20 cellular contexts compared by ENCODE assay signal in the genomic region with DNA sequence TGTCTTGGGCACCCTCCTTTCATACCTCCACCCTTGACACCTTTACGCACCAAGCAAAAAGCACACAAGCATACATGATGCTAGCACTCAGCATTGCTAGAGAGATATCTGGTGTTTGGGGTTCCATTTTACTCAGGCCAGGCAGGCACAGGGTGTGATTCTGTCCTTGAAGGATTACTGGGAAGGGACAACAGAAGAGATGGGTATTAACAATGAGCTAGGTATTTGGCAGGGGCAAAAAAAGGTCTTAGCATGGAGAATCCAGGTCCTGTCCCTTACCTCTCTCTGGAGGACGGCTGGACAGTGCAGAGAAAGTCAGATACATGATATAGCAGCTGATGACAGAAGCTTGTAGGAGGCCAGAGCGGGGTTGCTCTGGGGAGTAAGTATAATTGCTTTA. TPM values are rescaled to one million over a fixed set of nuclear protein-coding genes. Genes with fewer than 3 reads are reported as not detected.
A peak's percentile ranks its signal among the peaks of the same experiment; 100 is the strongest.
DNase-seq lines count a peak whose midpoint lies in the region; ATAC-seq, FAIRE-seq and TF ChIP-seq lines count a peak whose summit lies in the region.
"Had no signal": no experiment of that assay in that cellular context is flagged by ENCODE, and none has a peak within 500 bp of the region (broad histone marks: within the 10 kb centered on the region; RNA-seq: fewer than 3 reads in every experiment).

No MANE protein-coding gene starts in this region.

- H4K8ac ChIP-seq in IMR-90 (ENCODE audit: low read depth in 2 of 2, low read length in 2 of 2), result no peak overlapping the region

- H3K18ac ChIP-seq in IMR-90 (ENCODE audit: low read depth, low read length), result no peak overlapping the region

- dilution Hi-C loops in IMR-90 (cut with HindIII; ENCODE audit: low sequenced_read_pairs, unreplicated experiment), result no loop called here

- H3K36me3 Mint-ChIP-seq in T-helper 1 cell treated with Interleukin-12 subunit alpha and Interleukin-12 subunit beta and Interleukin-4 antibody, amounts not matched to agents 30 μg/mL and 1 μg/mL, for 36 hours (ENCODE audit: low read depth), result peaks cover 67% of the 10 kb centered on the region
- peaks cover 65% of the 10 kb centered on the region for H3K36me3 Mint-ChIP-seq in nephron progenitor cell (ENCODE audit: low read depth)

- H3K14ac ChIP-seq in IMR-90 (replicated peaks; ENCODE audit: low read depth, low read length), result no peak overlapping the region

- POLR2A ChIA-PET in IMR-90 (lab: Charles Lee; ENCODE audit: unreplicated experiment), result no interaction called here
- POLR2A ChIA-PET in GM12878 (lab: Charles Lee), result interaction anchor here (0.6 to 5.9 kb wide), 10 partner anchors 7 to 1297 kb away, joined by 3 to 48 read pairs (median 4); a partner anchor contains a TSS

- in situ Hi-C loops in IMR-90 (cut with MboI; ENCODE audit: low sequenced_read_pairs) (no loop called here), GM12878 (cut with MboI) (loop anchor here (10.0 to 25.0 kb wide), 2 partner anchors 928 to 1534 kb away; a partner anchor contains a TSS)

- H3K27me3 Mint-ChIP-seq in T-helper 1 cell treated with Interleukin-12 subunit alpha and Interleukin-12 subunit beta and Interleukin-4 antibody, amounts not matched to agents 30 μg/mL and 1 μg/mL, for 36 hours (ENCODE audit: low read depth), result no peaks in the 10 kb centered on the region
- H3K27me3 Mint-ChIP-seq in nephron progenitor cell (ENCODE audit: low read depth, poor library complexity), result no peaks in the 10 kb centered on the region
- H3K27me3 Mint-ChIP-seq: central memory CD8-positive, alpha-beta T cell had no signal

- H3K4me3 Mint-ChIP-seq in T-helper 1 cell treated with Interleukin-12 subunit alpha and Interleukin-12 subunit beta and Interleukin-4 antibody, amounts not matched to agents 30 μg/mL and 1 μg/mL, for 36 hours, result no peak overlapping the region
- H3K4me3 Mint-ChIP-seq in nephron progenitor cell, result no peak overlapping the region
- H3K4me3 Mint-ChIP-seq: central memory CD8-positive, alpha-beta T cell had no signal

- H3K27me3 ChIP-seq in IMR-90 (ENCODE audit: control insufficient read depth, insufficient read depth, low read length), result no peaks in the 10 kb centered on the region
- H3K27me3 ChIP-seq in GM12878 (replicated peaks in 1 of 2; ENCODE audit: control insufficient read depth in 2 of 2, insufficient read depth in 2 of 2, low read length in 1 of 2), result no peaks in the 10 kb centered on the region
- H3K27me3 ChIP-seq in thyroid gland, result no peaks in the 10 kb centered on the region

- H3K9me3 Mint-ChIP-seq in T-helper 1 cell treated with Interleukin-12 subunit alpha and Interleukin-12 subunit beta and Interleukin-4 antibody, amounts not matched to agents 30 μg/mL and 1 μg/mL, for 36 hours, result no peaks in the 10 kb centered on the region
- peaks cover 1% of the 10 kb centered on the region for H3K9me3 Mint-ChIP-seq in nephron progenitor cell
- H3K9me3 Mint-ChIP-seq: central memory CD8-positive, alpha-beta T cell had no signal

- no peak overlapping the region for H2AK5ac ChIP-seq in IMR-90 (ENCODE audit: low read depth, low read length)

- H3K4ac ChIP-seq in IMR-90 (ENCODE audit: low read depth, low read length), result no peak overlapping the region

- CTCF ChIA-PET in IMR-90 (lab: Yijun Ruan, JAX), result no interaction called here
- CTCF ChIA-PET in GM12878 (lab: Yijun Ruan, JAX), result interaction anchor here (1.3 to 4.0 kb wide), 5 partner anchors 8 to 28 kb away, joined by 3 to 23 read pairs (median 6); a partner anchor contains a TSS

- peaks cover 32% of the 10 kb centered on the region for H3K9me1 ChIP-seq in IMR-90 (ENCODE audit: insufficient read depth, low read length)

- H3K36me3 ChIP-seq in IMR-90 (ENCODE audit: control insufficient read depth, insufficient read depth, low read length), result peaks cover 56% of the 10 kb centered on the region
- peaks cover 5 to 32% of the 10 kb centered on the region in 2 experiments for H3K36me3 ChIP-seq in GM12878 (ENCODE audit: control insufficient read depth in 2 of 2, insufficient read depth in 2 of 2, low read length in 1 of 2)
- H3K36me3 ChIP-seq in thyroid gland, result peaks cover 18 to 19% of the 10 kb centered on the region in 2 donors

- ATAC-seq in IMR-90 (ENCODE audit: low read depth) (no peak), GM12878 (no peak)

- no CpG with 5 or more reads among the region's 3 CpGs for WGBS in IMR-90 (ENCODE audit: extremely low coverage in 2 of 2, insufficient read length in 1 of 2), 2 experiments
- 81% methylated on average over 3 of the region's 3 CpGs for WGBS in GM12878 (ENCODE audit: insufficient coverage, insufficient replicate concordance, low lambda C conversion rate, missing lambda C conversion rate)
- WGBS in thyroid gland, 2 donors, result 96 to 97% methylated on average over 3 of the region's 3 CpGs

- DNase-seq in T-helper 1 cell (no peak), IMR-90 (no peak), GM12878 (ENCODE audit: low read depth, low spot score) (no peak), nephron progenitor cell (no peak), cortex of kidney (lab: John Stamatoyannopoulos, UW) (no peak), thyroid gland (no peak)
- DNase-seq in activated effector memory CD4-positive, alpha-beta T cell treated with anti-CD3 and anti-CD28 coated beads, Interleukin-2, amount 50 U/mL, for 16 hours, result no peak
- DNase-seq: activated CD4-positive, alpha-beta T cell treated with anti-CD3 and anti-CD28 coated beads, Interleukin-2, amount 50 U/mL, for 48 hours; head of caudate nucleus; kidney glomerular epithelial cell; NCI-H2029 treated with DMSO at 0.1 percent for 48 hours; stimulated activated CD4-positive, alpha-beta T cell treated with anti-CD3 and anti-CD28 coated beads, Interleukin-2, amount 100 ng/mL, for 24 hours; trophoblast cell had no signal

- H3K9ac ChIP-seq in IMR-90 (ENCODE audit: low read depth, low read length) (no peak overlapping the region), GM12878 (ENCODE audit: control insufficient read depth, insufficient read depth, low read length) (no peak overlapping the region)

- H3K56ac ChIP-seq in IMR-90 (ENCODE audit: extremely low read depth, insufficient read depth, low read length), result no peak overlapping the region

- TF ChIP-seq POLR2A in IMR-90 (IDR thresholded peaks at IDR 0.05; ENCODE audit: low read depth, low read length) (no peak), GM12878 (IDR thresholded peaks at IDR 0.05; ENCODE audit: low read depth, low read length) (peak; percentile 52), thyroid gland (IDR thresholded peaks at IDR 0.05) (no peak)

- TF ChIP-seq EP300 in GM12878 (IDR thresholded peaks at IDR 0.05; ENCODE audit: borderline replicate concordance in 1 of 2, control insufficient read depth in 1 of 2, low read depth in 2 of 2, low read length in 2 of 2), result no peak

- no peak overlapping the region for H2BK120ac ChIP-seq in IMR-90 (ENCODE audit: low read depth, low read length)

- H4K5ac ChIP-seq in IMR-90 (ENCODE audit: low read depth, low read length), result no peak overlapping the region; the same call in 1 of the 2 replicates

- peak overlapping the region; percentile 16 for H2BK5ac ChIP-seq in IMR-90 (ENCODE audit: low read depth, low read length, poor library complexity, severe bottlenecking)

- H4K20me1 ChIP-seq in IMR-90 (ENCODE audit: insufficient read depth, low read length) (peaks cover 47% of the 10 kb centered on the region), GM12878 (ENCODE audit: control insufficient read depth, insufficient read depth) (no peaks in the 10 kb centered on the region; the same call in none of the 2 replicates)

- no peak for TF ChIP-seq RAD21 in IMR-90 (IDR thresholded peaks at IDR 0.05; ENCODE audit: low read length)
- TF ChIP-seq RAD21 in GM12878 (IDR thresholded peaks at IDR 0.05; ENCODE audit: insufficient read depth, low read depth, low read length), result no peak

- no peak for FAIRE-seq in GM12878 (lab: Jason Lieb, UNC)

- H3K4me1 ChIP-seq in IMR-90 (ENCODE audit: control insufficient read depth, insufficient read depth, low read length) (peaks cover 24% of the 10 kb centered on the region), GM12878 (ENCODE audit: control insufficient read depth, insufficient read depth, low read length) (peaks cover 29% of the 10 kb centered on the region), thyroid gland (peaks cover 36 to 59% of the 10 kb centered on the region in 2 donors)

- peak overlapping the region; percentile 1; the same call in 1 of the 2 replicates for H3K23ac ChIP-seq in IMR-90 (ENCODE audit: low read depth, low read length)

- RAD21 ChIA-PET in GM12878 (lab: Charles Lee; ENCODE audit: unreplicated experiment), result interaction anchor here (1.5 to 4.3 kb wide), 4 partner anchors 13 to 28 kb away, joined by 3 to 19 read pairs (median 6); a partner anchor contains a TSS

- H3K79me2 ChIP-seq in GM12878 (ENCODE audit: control insufficient read depth, insufficient read depth, low read length), result peaks cover 46% of the 10 kb centered on the region

- H3K79me1 ChIP-seq in IMR-90 (ENCODE audit: low read depth in 1 of 2, low read length in 2 of 2), result peaks cover 31 to 85% of the 10 kb centered on the region in 2 experiments

- H2BK20ac ChIP-seq in IMR-90 (ENCODE audit: low read depth, low read length), result no peak overlapping the region

- H2AK9ac ChIP-seq in IMR-90 (replicated peaks; ENCODE audit: low read depth, low read length, poor library complexity), result no peak overlapping the region

- BruUV-seq in IMR-90 (replicated peaks; lab: Mats Ljungman, UMichigan) (no TSS peak), GM12878 (replicated peaks; lab: Mats Ljungman, UMichigan) (no TSS peak)

- SMC1A ChIA-PET in GM12878 (lab: Charles Lee; ENCODE audit: uncharacterized antibody, unreplicated experiment), result interaction anchor here (1.1 to 9.4 kb wide), 5 partner anchors 13 to 47 kb away, joined by 3 to 129 read pairs (median 6); a partner anchor contains a TSS

- H3K9me3 ChIP-seq in IMR-90 (ENCODE audit: control insufficient read depth, insufficient read depth, low read length), result no peaks in the 10 kb centered on the region
- H3K9me3 ChIP-seq in GM12878 (replicated peaks; ENCODE audit: control insufficient read depth, insufficient read depth, low read length), result no peaks in the 10 kb centered on the region
- H3K9me3 ChIP-seq in thyroid gland, result no peaks in the 10 kb centered on the region

- TF ChIP-seq CTCF in IMR-90 (conservative IDR thresholded peaks at IDR 0.05; ENCODE audit: low read depth, low read length), result no peak
- no peak for TF ChIP-seq CTCF in GM12878 (IDR thresholded peaks at IDR 0.05 in 2 of 3, conservative IDR thresholded peaks at IDR 0.05 in 1 of 3; ENCODE audit: control insufficient read depth in 2 of 3, extremely low read depth in 1 of 3, insufficient read depth in 1 of 3, low read depth in 3 of 3, low read length in 3 of 3)
- no peak for TF ChIP-seq CTCF in nephron progenitor cell (IDR thresholded peaks at IDR 0.05)
- TF ChIP-seq CTCF in thyroid gland (IDR thresholded peaks at IDR 0.05), result no peak

- H3K4me2 ChIP-seq in IMR-90 (ENCODE audit: low read depth, low read length), result no peak overlapping the region
- H3K4me2 ChIP-seq in GM12878 (ENCODE audit: control insufficient read depth, insufficient read depth), result no peak overlapping the region

- H3K27ac ChIP-seq in IMR-90 (ENCODE audit: insufficient read depth, low read length), result peak overlapping the region; percentile 13; the same call in 1 of the 2 replicates
- H3K27ac ChIP-seq in GM12878 (ENCODE audit: control insufficient read depth, insufficient read depth), result no peak overlapping the region
- H3K27ac ChIP-seq in thyroid gland, result no peak overlapping the region

- no peak overlapping the region for H2BK15ac ChIP-seq in IMR-90 (ENCODE audit: low read depth, low read length)

- no peak overlapping the region for H3K4me3 ChIP-seq in IMR-90 (ENCODE audit: insufficient read depth, low read depth, low read length)
- H3K4me3 ChIP-seq in GM12878, result no peak overlapping the region
- H3K4me3 ChIP-seq in thyroid gland (replicated peaks in 1 of 3), result no peak overlapping the region

- intact Hi-C loops in IMR-90 (cut with micrococcal nuclease) (no loop called here), GM12878 (cut with micrococcal nuclease; ENCODE audit: unreplicated experiment) (no loop called here), thyroid gland (cut with DNase I) (no loop called here)

- H4K91ac ChIP-seq in IMR-90 (ENCODE audit: insufficient read depth, low read depth, low read length), result no peak overlapping the region

- H2AFZ ChIP-seq in IMR-90 (replicated peaks; ENCODE audit: low read length, poor library complexity) (no peak overlapping the region), GM12878 (ENCODE audit: control insufficient read depth, low read depth, low read length) (no peak overlapping the region)

- H3K27ac Mint-ChIP-seq in T-helper 1 cell treated with Interleukin-12 subunit alpha and Interleukin-12 subunit beta and Interleukin-4 antibody, amounts not matched to agents 30 μg/mL and 1 μg/mL, for 36 hours, result peak overlapping the region; percentile 49
- H3K27ac Mint-ChIP-seq in nephron progenitor cell, result peak overlapping the region; percentile 50

- H3K4me1 Mint-ChIP-seq in T-helper 1 cell treated with Interleukin-12 subunit alpha and Interleukin-12 subunit beta and Interleukin-4 antibody, amounts not matched to agents 30 μg/mL and 1 μg/mL, for 36 hours (ENCODE audit: low read depth), result peaks cover 43% of the 10 kb centered on the region
- H3K4me1 Mint-ChIP-seq in nephron progenitor cell, result peaks cover 84% of the 10 kb centered on the region

RNA-seq across cellular contexts. Expression of a gene that starts 3.5 kb away (rescaled TPM):
- total RNA-seq in IMR-90 (2012; rRNA removed), result under 0.01 TPM in 1 of 2 replicates, not detected in the other
- polyA plus RNA-seq in IMR-90 (2012; rRNA removed), result 0.09 TPM in 1 of 2 replicates, not detected in the other
- polyA plus RNA-seq in IMR-90 (2012; cell fraction: cytosol; rRNA removed), result 0.03 TPM in 1 of 2 replicates, not detected in the other
- 0.08 and 0.14 TPM in 2 replicates for polyA plus RNA-seq in IMR-90 (2012; cell fraction: nucleus; rRNA removed; ENCODE audit: low replicate concordance)
- 0.92 and 1.0 TPM in 2 replicates for total RNA-seq in GM12878 (2013; cell fraction: nucleolus; rRNA removed)
- 0.06 and 0.11 TPM in 2 replicates for total RNA-seq in GM12878 (2014; rRNA removed)
- total RNA-seq in GM12878 (2014; rRNA removed; fragmentation: Illumina TruSeq; extraction: Trizol), result 0.18 and 0.31 TPM in 2 replicates
- total RNA-seq in GM12878 (2021), result 0.13 and 0.15 TPM in 2 replicates
- polyA plus RNA-seq in GM12878 (2011; ENCODE audit: low read depth), result 2.3 TPM
- 0.78 and 0.96 TPM in 2 replicates for polyA plus RNA-seq in GM12878 (2011; rRNA removed)
- 1.0 and 1.2 TPM in 2 replicates for polyA plus RNA-seq in GM12878 (2011; cell fraction: cytosol; rRNA removed)
- polyA plus RNA-seq in GM12878 (2011; cell fraction: nucleus; rRNA removed), result 0.92 and 1.7 TPM in 2 replicates
- polyA plus RNA-seq in GM12878 (2012), result 0.10 TPM in 1 of 2 replicates, not detected in the other
- 0.26 and 1.1 TPM in 2 replicates for polyA plus RNA-seq in GM12878 (2014; fragmentation: Illumina TruSeq; extraction: Trizol)
- under 1 TPM; 0.16 to 0.26 TPM for polyA plus RNA-seq in GM12878 (2014; fragmentation: Nextera tagmentation; extraction: Ambion mirVana)
- 0.06 and 0.26 TPM in 2 replicates for polyA plus RNA-seq in GM12878 (2014; rRNA removed)
- under 1 TPM in 1 of 2 experiments, not detected in 1; 0.21 TPM for polyA plus RNA-seq in GM12878 (2016; fragmentation: Nextera tagmentation; extraction: Ambion mirVana)
- polyA minus RNA-seq in GM12878 (2011; rRNA and poly(A)+ RNA removed), result 0.95 and 1.4 TPM in 2 replicates
- 0.94 TPM in 1 of 2 replicates, not detected in the other for polyA minus RNA-seq in GM12878 (2011; cell fraction: cytosol; rRNA and poly(A)+ RNA removed)
- 0.24 and 0.77 TPM in 2 replicates for polyA minus RNA-seq in GM12878 (2011; cell fraction: nucleus; rRNA and poly(A)+ RNA removed)
- total RNA-seq in thyroid gland, result under 1 TPM in 1 of 4 donors, not detected in 3; 0.33 TPM
- total RNA-seq: A172, epithelial cell of proximal tubule, G401, M059J, RPMI7951 had no signal

RNA-seq across cellular contexts. Expression of a gene that starts 3.8 kb away (rescaled TPM):
- total RNA-seq in IMR-90 (2012; rRNA removed) (1.4 and 5.3 TPM in 2 replicates), GM12878 (2014; rRNA removed) (11.9 and 13.6 TPM in 2 replicates), GM12878 (2014; rRNA removed; fragmentation: Illumina TruSeq; extraction: Trizol) (8.0 and 9.7 TPM in 2 replicates), GM12878 (2021) (16.4 and 17.2 TPM in 2 replicates), thyroid gland (10 to 100 TPM; 11.6 to 23.4 (median 12.5) TPM)
- polyA plus RNA-seq in IMR-90 (2012; rRNA removed) (7.2 and 9.1 TPM in 2 replicates), GM12878 (2011; rRNA removed) (16.2 and 17.9 TPM in 2 replicates), GM12878 (2014; fragmentation: Illumina TruSeq; extraction: Trizol) (12.6 and 28.2 TPM in 2 replicates), GM12878 (2014; fragmentation: Nextera tagmentation; extraction: Ambion mirVana) (10 to 100 TPM in 1 of 2 experiments, 1 to 10 TPM in 1; 8.6 to 11.0 TPM), GM12878 (2014; rRNA removed) (20.3 and 23.3 TPM in 2 replicates), GM12878 (2016; fragmentation: Nextera tagmentation; extraction: Ambion mirVana) (10 to 100 TPM; 35.2 to 38.4 TPM)
- polyA plus RNA-seq in IMR-90 (2012; cell fraction: cytosol; rRNA removed), result 0.37 and 2.3 TPM in 2 replicates
- polyA plus RNA-seq in IMR-90 (2012; cell fraction: nucleus; rRNA removed; ENCODE audit: low replicate concordance), result 10.1 and 29.6 TPM in 2 replicates
- 49.7 and 51.0 TPM in 2 replicates for total RNA-seq in GM12878 (2013; cell fraction: nucleolus; rRNA removed)
- polyA plus RNA-seq in GM12878 (2011; ENCODE audit: low read depth), result 16.2 TPM
- polyA plus RNA-seq in GM12878 (2011; cell fraction: cytosol; rRNA removed), result 5.1 and 5.5 TPM in 2 replicates
- polyA plus RNA-seq in GM12878 (2011; cell fraction: nucleus; rRNA removed), result 18.6 and 20.8 TPM in 2 replicates
- polyA plus RNA-seq in GM12878 (2012), result 5.7 and 13.1 TPM in 2 replicates
- 8.0 and 8.6 TPM in 2 replicates for polyA minus RNA-seq in GM12878 (2011; rRNA and poly(A)+ RNA removed)
- 2.5 and 10.2 TPM in 2 replicates for polyA minus RNA-seq in GM12878 (2011; cell fraction: cytosol; rRNA and poly(A)+ RNA removed)
- polyA minus RNA-seq in GM12878 (2011; cell fraction: nucleus; rRNA and poly(A)+ RNA removed), result 10.3 and 12.4 TPM in 2 replicates

RNA-seq across cellular contexts. Expression of a gene that starts 4.4 kb away (rescaled TPM):
- total RNA-seq in IMR-90 (2012; rRNA removed) (157 and 526 TPM in 2 replicates), GM12878 (2014; rRNA removed) (464 and 511 TPM in 2 replicates), GM12878 (2014; rRNA removed; fragmentation: Illumina TruSeq; extraction: Trizol) (502 and 521 TPM in 2 replicates), GM12878 (2021) (905 and 909 TPM in 2 replicates), thyroid gland (1,000 to 10,000 TPM in 2 of 4 donors, 100 to 1,000 TPM in 2; 331 to 1,163 (median 700) TPM)
- polyA plus RNA-seq in IMR-90 (2012; rRNA removed) (2,187 and 2,655 TPM in 2 replicates), GM12878 (2011; rRNA removed) (480 and 731 TPM in 2 replicates), GM12878 (2014; fragmentation: Illumina TruSeq; extraction: Trizol) (347 and 1,122 TPM in 2 replicates), GM12878 (2014; fragmentation: Nextera tagmentation; extraction: Ambion mirVana) (1,000 to 10,000 TPM; 4,056 to 4,159 TPM), GM12878 (2014; rRNA removed) (824 and 883 TPM in 2 replicates), GM12878 (2016; fragmentation: Nextera tagmentation; extraction: Ambion mirVana) (1,000 to 10,000 TPM; 1,845 to 1,938 TPM)
- 2,134 and 2,630 TPM in 2 replicates for polyA plus RNA-seq in IMR-90 (2012; cell fraction: cytosol; rRNA removed)
- 589 and 688 TPM in 2 replicates for polyA plus RNA-seq in IMR-90 (2012; cell fraction: nucleus; rRNA removed; ENCODE audit: low replicate concordance)
- total RNA-seq in GM12878 (2013; cell fraction: nucleolus; rRNA removed), result 275 and 286 TPM in 2 replicates
- 1,456 TPM for polyA plus RNA-seq in GM12878 (2011; ENCODE audit: low read depth)
- polyA plus RNA-seq in GM12878 (2011; cell fraction: cytosol; rRNA removed), result 1,369 and 1,576 TPM in 2 replicates
- polyA plus RNA-seq in GM12878 (2011; cell fraction: nucleus; rRNA removed), result 749 and 909 TPM in 2 replicates
- polyA plus RNA-seq in GM12878 (2012), result 1,320 and 1,529 TPM in 2 replicates
- 204 and 377 TPM in 2 replicates for polyA minus RNA-seq in GM12878 (2011; rRNA and poly(A)+ RNA removed)
- 120 and 135 TPM in 2 replicates for polyA minus RNA-seq in GM12878 (2011; cell fraction: cytosol; rRNA and poly(A)+ RNA removed)
- polyA minus RNA-seq in GM12878 (2011; cell fraction: nucleus; rRNA and poly(A)+ RNA removed), result 95.4 and 125 TPM in 2 replicates

RNA-seq across cellular contexts. Expression of a gene that starts 19.8 kb away (rescaled TPM):
- total RNA-seq in IMR-90 (2012; rRNA removed), result 1.6 and 1.7 TPM in 2 replicates
- 1.2 and 1.3 TPM in 2 replicates for polyA plus RNA-seq in IMR-90 (2012; rRNA removed)
- 0.16 and 1.0 TPM in 2 replicates for polyA plus RNA-seq in IMR-90 (2012; cell fraction: cytosol; rRNA removed)
- polyA plus RNA-seq in IMR-90 (2012; cell fraction: nucleus; rRNA removed; ENCODE audit: low replicate concordance), result 4.6 and 5.7 TPM in 2 replicates
- total RNA-seq in GM12878 (2013; cell fraction: nucleolus; rRNA removed), result 41.3 and 42.1 TPM in 2 replicates
- total RNA-seq in GM12878 (2014; rRNA removed), result 25.4 and 25.6 TPM in 2 replicates
- 15.3 and 16.2 TPM in 2 replicates for total RNA-seq in GM12878 (2014; rRNA removed; fragmentation: Illumina TruSeq; extraction: Trizol)
- 12.9 and 15.0 TPM in 2 replicates for total RNA-seq in GM12878 (2021)
- polyA plus RNA-seq in GM12878 (2011; ENCODE audit: low read depth), result 10.1 TPM
- 23.1 and 29.9 TPM in 2 replicates for polyA plus RNA-seq in GM12878 (2011; rRNA removed)
- 22.5 and 35.2 TPM in 2 replicates for polyA plus RNA-seq in GM12878 (2011; cell fraction: cytosol; rRNA removed)
- 53.9 and 91.6 TPM in 2 replicates for polyA plus RNA-seq in GM12878 (2011; cell fraction: nucleus; rRNA removed)
- 10.1 and 10.6 TPM in 2 replicates for polyA plus RNA-seq in GM12878 (2012)
- 17.0 and 17.3 TPM in 2 replicates for polyA plus RNA-seq in GM12878 (2014; fragmentation: Illumina TruSeq; extraction: Trizol)
- 10 to 100 TPM; 19.6 to 26.4 TPM for polyA plus RNA-seq in GM12878 (2014; fragmentation: Nextera tagmentation; extraction: Ambion mirVana)
- 18.5 and 30.3 TPM in 2 replicates for polyA plus RNA-seq in GM12878 (2014; rRNA removed)
- 10 to 100 TPM; 18.8 to 20.8 TPM for polyA plus RNA-seq in GM12878 (2016; fragmentation: Nextera tagmentation; extraction: Ambion mirVana)
- 44.8 and 52.3 TPM in 2 replicates for polyA minus RNA-seq in GM12878 (2011; rRNA and poly(A)+ RNA removed)
- polyA minus RNA-seq in GM12878 (2011; cell fraction: cytosol; rRNA and poly(A)+ RNA removed), result 15.4 and 16.7 TPM in 2 replicates
- polyA minus RNA-seq in GM12878 (2011; cell fraction: nucleus; rRNA and poly(A)+ RNA removed), result 35.7 and 42.3 TPM in 2 replicates
- 10 to 100 TPM in 1 of 4 donors, 1 to 10 TPM in 3; 2.1 to 11.4 (median 5.3) TPM for total RNA-seq in thyroid gland

RNA-seq across cellular contexts. Expression of a gene that starts 27.9 kb away (rescaled TPM):
- total RNA-seq in IMR-90 (2012; rRNA removed), result 28.5 and 32.2 TPM in 2 replicates
- 20.8 and 21.6 TPM in 2 replicates for polyA plus RNA-seq in IMR-90 (2012; rRNA removed)
- 5.7 and 6.3 TPM in 2 replicates for polyA plus RNA-seq in IMR-90 (2012; cell fraction: cytosol; rRNA removed)
- polyA plus RNA-seq in IMR-90 (2012; cell fraction: nucleus; rRNA removed; ENCODE audit: low replicate concordance), result 1.6 and 10.0 TPM in 2 replicates
- total RNA-seq in GM12878 (2013; cell fraction: nucleolus; rRNA removed), result 23.9 and 25.1 TPM in 2 replicates
- total RNA-seq in GM12878 (2014; rRNA removed), result 24.5 and 33.1 TPM in 2 replicates
- 61.5 and 66.1 TPM in 2 replicates for total RNA-seq in GM12878 (2014; rRNA removed; fragmentation: Illumina TruSeq; extraction: Trizol)
- 35.8 and 37.0 TPM in 2 replicates for total RNA-seq in GM12878 (2021)
- 31.1 TPM for polyA plus RNA-seq in GM12878 (2011; ENCODE audit: low read depth)
- polyA plus RNA-seq in GM12878 (2011; rRNA removed), result 43.1 and 57.9 TPM in 2 replicates
- polyA plus RNA-seq in GM12878 (2011; cell fraction: cytosol; rRNA removed), result 26.9 and 28.4 TPM in 2 replicates
- polyA plus RNA-seq in GM12878 (2011; cell fraction: nucleus; rRNA removed), result 20.4 and 30.3 TPM in 2 replicates
- 31.3 and 39.7 TPM in 2 replicates for polyA plus RNA-seq in GM12878 (2012)
- 67.3 and 72.4 TPM in 2 replicates for polyA plus RNA-seq in GM12878 (2014; fragmentation: Illumina TruSeq; extraction: Trizol)
- 10 to 100 TPM; 34.9 to 51.6 TPM for polyA plus RNA-seq in GM12878 (2014; fragmentation: Nextera tagmentation; extraction: Ambion mirVana)
- polyA plus RNA-seq in GM12878 (2014; rRNA removed), result 23.9 and 33.0 TPM in 2 replicates
- polyA plus RNA-seq in GM12878 (2016; fragmentation: Nextera tagmentation; extraction: Ambion mirVana), result 10 to 100 TPM; 54.8 to 58.6 TPM
- polyA minus RNA-seq in GM12878 (2011; rRNA and poly(A)+ RNA removed), result 29.1 and 30.1 TPM in 2 replicates
- 11.0 and 18.3 TPM in 2 replicates for polyA minus RNA-seq in GM12878 (2011; cell fraction: cytosol; rRNA and poly(A)+ RNA removed)
- polyA minus RNA-seq in GM12878 (2011; cell fraction: nucleus; rRNA and poly(A)+ RNA removed), result 8.5 and 13.1 TPM in 2 replicates
- 10 to 100 TPM; 20.4 to 24.5 (median 22.7) TPM for total RNA-seq in thyroid gland
